Comparison of ENCODE assay signal across 9 cellular contexts in genomic region chr2:202149155-202149762, GRCh38.
A peak's percentile ranks its signal among the peaks of the same experiment; 100 is the strongest.
DNase-seq lines count a peak whose midpoint lies in the region; ATAC-seq and TF ChIP-seq lines count a peak whose summit lies in the region.
"Had no signal": no experiment of that assay in that cellular context is flagged by ENCODE, and none has a peak within 500 bp of the region (broad histone marks: within the 10 kb centered on the region; RNA-seq: fewer than 3 reads in every experiment).

No MANE protein-coding gene starts in this region.

- in situ Hi-C loops in astrocyte of the spinal cord (cut with HindIII; ENCODE audit: low sequenced_read_pairs) = no loop called here

- H3K27me3 Mint-ChIP-seq in stimulated activated naive CD8-positive, alpha-beta T cell treated with anti-CD3 and anti-CD28 coated beads, Interleukin-15, amount 100 ng/mL, for 72 hours = peaks cover 20% of the 10 kb centered on the region

- peaks cover 11% of the 10 kb centered on the region for H3K4me1 Mint-ChIP-seq in stimulated activated naive CD8-positive, alpha-beta T cell treated with anti-CD3 and anti-CD28 coated beads, Interleukin-15, amount 100 ng/mL, for 72 hours

- H3K4me3 Mint-ChIP-seq in stimulated activated naive CD8-positive, alpha-beta T cell treated with anti-CD3 and anti-CD28 coated beads, Interleukin-15, amount 100 ng/mL, for 72 hours = no peak overlapping the region

- no peak overlapping the region for H3K27ac Mint-ChIP-seq in stimulated activated naive CD8-positive, alpha-beta T cell treated with anti-CD3 and anti-CD28 coated beads, Interleukin-15, amount 100 ng/mL, for 72 hours

- DNase-seq in D341Med (ENCODE audit: low spot score) (peak; percentile 43), astrocyte of the spinal cord (ENCODE audit: low read depth, low spot score) (peak; percentile 66), hippocampal formation (lab: John Stamatoyannopoulos, UW) (peak; percentile 6 to 33), posterior vena cava (ENCODE audit: low spot score) (peak; percentile 88)
- DNase-seq in stimulated activated naive CD8-positive, alpha-beta T cell treated with anti-CD3 and anti-CD28 coated beads, Interleukin-15, amount 100 ng/mL, for 72 hours = no peak
- DNase-seq: activated CD4-positive, alpha-beta T cell treated with anti-CD3 and anti-CD28 coated beads, Interleukin-2, amount 50 U/mL, for 4 hours had no signal

- intact Hi-C loops in posterior vena cava (cut with DNase I) = no loop called here

- TF ChIP-seq CTCF in astrocyte of the spinal cord (IDR thresholded peaks at IDR 0.05; ENCODE audit: low read depth, low read length) = no peak

- no peak overlapping the region for H3K4me3 ChIP-seq in astrocyte of the spinal cord (ENCODE audit: low read depth, low read length)

- ATAC-seq in stimulated activated naive CD8-positive, alpha-beta T cell treated with anti-CD3 and anti-CD28 coated beads, Interleukin-15, amount 100 ng/mL, for 72 hours = no peak
- no peak for ATAC-seq in GM19035 (IDR thresholded peaks at IDR 0.05; ENCODE audit: unreplicated experiment)
- no peak for ATAC-seq in GM18870 (IDR thresholded peaks at IDR 0.05; ENCODE audit: unreplicated experiment)
- no peak for ATAC-seq in HG02973 (IDR thresholded peaks at IDR 0.05; ENCODE audit: unreplicated experiment)

- H3K9me3 Mint-ChIP-seq in stimulated activated naive CD8-positive, alpha-beta T cell treated with anti-CD3 and anti-CD28 coated beads, Interleukin-15, amount 100 ng/mL, for 72 hours = no peaks in the 10 kb centered on the region

Comparison
In these comparisons a context has a peak if more than half of its experiments do, and no peak if none do; other contexts are left out.
1. DNase-seq: peak in D341Med (single experiment), astrocyte of the spinal cord (single experiment), hippocampal formation (2 of 2) and posterior vena cava (single experiment); none in stimulated activated naive CD8-positive, alpha-beta T cell treated with anti-CD3 and anti-CD28 coated beads, Interleukin-15, amount 100 ng/mL, for 72 hours (0 of 2).